In the genomic region with DNA sequence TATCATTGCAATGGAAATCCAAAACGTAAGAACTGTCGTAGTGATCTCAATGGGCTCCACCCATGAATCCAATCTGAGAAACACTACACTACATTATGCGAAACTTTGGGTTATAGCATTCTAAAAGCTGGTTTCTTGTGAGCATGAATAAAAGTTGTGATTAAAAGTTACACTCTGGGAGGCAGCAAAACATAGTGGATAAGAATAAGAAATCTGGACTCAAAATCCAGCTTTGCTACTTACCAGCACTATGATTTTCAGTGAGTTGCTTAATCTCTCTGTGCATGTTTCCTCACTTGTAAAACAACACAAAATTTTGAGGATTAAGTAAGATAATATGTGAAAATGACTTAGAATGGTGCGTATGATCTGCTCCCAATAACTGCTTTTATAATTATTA, we compare ENCODE assay signal across 18 cellular contexts. TPM values are rescaled to one million over a fixed set of nuclear protein-coding genes. Genes with fewer than 3 reads are reported as not detected.
A peak's percentile ranks its signal among the peaks of the same experiment; 100 is the strongest.
DNase-seq lines count a peak whose midpoint lies in the region; ATAC-seq and TF ChIP-seq lines count a peak whose summit lies in the region.
"Had no signal": no experiment of that assay in that cellular context is flagged by ENCODE, and none has a peak within 500 bp of the region (broad histone marks: within the 10 kb centered on the region; RNA-seq: fewer than 3 reads in every experiment).

No MANE protein-coding gene starts in this region.

- H3K9me3 ChIP-seq in heart left ventricle (peaks cover 0 to 6% (median 0%) of the 10 kb centered on the region in 12 donors), left ventricle myocardium inferior (replicated peaks) (no peaks in the 10 kb centered on the region), MM.1S (replicated peaks; ENCODE audit: insufficient read depth, low read length) (no peaks in the 10 kb centered on the region)

- H3K4me2 ChIP-seq in MM.1S (ENCODE audit: low read depth, low read length): no peak overlapping the region

- H3F3A ChIP-seq in MM.1S (ENCODE audit: insufficient read depth, low read length): no peaks in the 10 kb centered on the region

- intact Hi-C loops in Right ventricle myocardium superior (cut with DNase I): no loop called here
- intact Hi-C loops in heart left ventricle (cut with DNase I): loop anchor here in 1 of 10 donors (10.0 kb wide), 1 partner anchor 181 kb away; no protein-coding TSS in a partner anchor
- intact Hi-C loops in left ventricle myocardium inferior (cut with micrococcal nuclease): no loop called here

- H3K9ac ChIP-seq in MM.1S (ENCODE audit: low read length): no peak overlapping the region

- DNase-seq in Right ventricle myocardium superior (no peak), heart left ventricle (no peak), cardiac fibroblast (ENCODE audit: low read depth in 2 of 2) (peak; percentile 31 to 62), left ventricle myocardium inferior (no peak), superior temporal gyrus (ENCODE audit: extremely low spot score) (peak; percentile 17), anterior cingulate cortex (lab: John Stamatoyannopoulos, UW) (no peak), MM.1S (no peak)
- DNase-seq in stimulated activated naive CD4-positive, alpha-beta T cell treated with Interleukin-2 at 50 U/mL for 16 hours (lab: John Stamatoyannopoulos, UW): no peak
- DNase-seq: activated CD4-positive, alpha-beta T cell treated with anti-CD3 and anti-CD28 coated beads, Interleukin-2, amount 10 ng/mL, durations not matched to agents 24 days and 14 days; activated CD8-positive, alpha-beta memory T cell treated with anti-CD3 and anti-CD28 coated beads, Interleukin-2, amount 50 U/mL, for 4 hours; activated naive CD4-positive, alpha-beta T cell treated with anti-CD3 and anti-CD28 coated beads for 36 hours; brain microvascular endothelial cell; CD4-positive, alpha-beta memory T cell; effector memory CD8-positive, alpha-beta T cell; immature natural killer cell; mammary epithelial cell; naive thymus-derived CD8-positive, alpha-beta T cell had no signal

- H3K4me3 ChIP-seq in heart left ventricle (no peak overlapping the region), cardiac fibroblast (replicated peaks in 1 of 2; ENCODE audit: low read depth in 2 of 2, low read length in 2 of 2) (no peak overlapping the region), left ventricle myocardium inferior (no peak overlapping the region), MM.1S (ENCODE audit: low read length) (no peak overlapping the region)

- WGBS in heart left ventricle, 4 donors: 85 to 91% (median 87%) methylated on average over 4 of the region's 4 CpGs

- no peak for TF ChIP-seq POLR2A in heart left ventricle (IDR thresholded peaks at IDR 0.05)

- no peak overlapping the region for H2AFZ ChIP-seq in MM.1S (ENCODE audit: low read length)

- peak in 5 of 12 donors; percentile 8 to 35 (median 25) for TF ChIP-seq CTCF in heart left ventricle (IDR thresholded peaks at IDR 0.05)
- no peak for TF ChIP-seq CTCF in cardiac fibroblast (IDR thresholded peaks at IDR 0.05; ENCODE audit: low read depth, low read length)
- peak; percentile 12 for TF ChIP-seq CTCF in left ventricle myocardium inferior (IDR thresholded peaks at IDR 0.05; ENCODE audit: borderline replicate concordance)
- TF ChIP-seq CTCF in MM.1S (IDR thresholded peaks at IDR 0.05; ENCODE audit: low read length): no peak

- H3K79me2 ChIP-seq in MM.1S (ENCODE audit: low read length): no peaks in the 10 kb centered on the region

- no peaks in the 10 kb centered on the region for H4K20me1 ChIP-seq in MM.1S (ENCODE audit: insufficient read depth, low read length)

- peaks cover 0 to 7% (median 0%) of the 10 kb centered on the region in 12 donors for H3K4me1 ChIP-seq in heart left ventricle
- H3K4me1 ChIP-seq in left ventricle myocardium inferior: no peaks in the 10 kb centered on the region
- H3K4me1 ChIP-seq in MM.1S (ENCODE audit: low read length): no peaks in the 10 kb centered on the region

- no peaks in the 10 kb centered on the region for H3K9me2 ChIP-seq in MM.1S (replicated peaks; ENCODE audit: insufficient read depth, low read length)

- H3K36me3 ChIP-seq in heart left ventricle (no peaks in the 10 kb centered on the region), left ventricle myocardium inferior (no peaks in the 10 kb centered on the region), MM.1S (replicated peaks; ENCODE audit: insufficient read depth, low read length) (no peaks in the 10 kb centered on the region)
- H3K36me3 ChIP-seq: brain microvascular endothelial cell had no signal

- no peak overlapping the region for H3K27ac ChIP-seq in heart left ventricle
- H3K27ac ChIP-seq in left ventricle myocardium inferior (replicated peaks): no peak overlapping the region
- no peak overlapping the region for H3K27ac ChIP-seq in MM.1S (ENCODE audit: low read length)
- H3K27ac ChIP-seq: brain microvascular endothelial cell had no signal

- H3K27me3 ChIP-seq in heart left ventricle (no peaks in the 10 kb centered on the region), left ventricle myocardium inferior (ENCODE audit: low read depth) (no peaks in the 10 kb centered on the region), MM.1S (replicated peaks; ENCODE audit: insufficient read depth, low read length) (no peaks in the 10 kb centered on the region)

- ATAC-seq in Right ventricle myocardium superior (ENCODE audit: poor library complexity) (peak; percentile 55), heart left ventricle (no peak)
- ATAC-seq: effector memory CD8-positive, alpha-beta T cell; naive thymus-derived CD8-positive, alpha-beta T cell; Panc1 had no signal

RNA-seq across cellular contexts. Expression of gene THOC1, which starts 25.7 kb away (rescaled TPM):
- 10.4 TPM for total RNA-seq in Right ventricle myocardium superior
- 10 to 100 TPM in 3 of 9 donors, 1 to 10 TPM in 6; 6.4 to 17.7 (median 9.6) TPM for total RNA-seq in heart left ventricle
- 10 to 100 TPM; 10.2 to 19.0 TPM for polyA plus RNA-seq in heart left ventricle
- 10.2 TPM for total RNA-seq in left ventricle myocardium inferior

Comparison
In these comparisons a context has a peak if more than half of its experiments do, and no peak if none do; other contexts are left out.
1. DNase-seq: peak in cardiac fibroblast (2 of 2) and superior temporal gyrus (single experiment); none in Right ventricle myocardium superior (single experiment), heart left ventricle (0 of 5), left ventricle myocardium inferior (single experiment), anterior cingulate cortex (0 of 58), MM.1S (single experiment) and stimulated activated naive CD4-positive, alpha-beta T cell treated with Interleukin-2 at 50 U/mL for 16 hours (single experiment).